20 cellular contexts compared by ENCODE assay signal in the genomic region with DNA sequence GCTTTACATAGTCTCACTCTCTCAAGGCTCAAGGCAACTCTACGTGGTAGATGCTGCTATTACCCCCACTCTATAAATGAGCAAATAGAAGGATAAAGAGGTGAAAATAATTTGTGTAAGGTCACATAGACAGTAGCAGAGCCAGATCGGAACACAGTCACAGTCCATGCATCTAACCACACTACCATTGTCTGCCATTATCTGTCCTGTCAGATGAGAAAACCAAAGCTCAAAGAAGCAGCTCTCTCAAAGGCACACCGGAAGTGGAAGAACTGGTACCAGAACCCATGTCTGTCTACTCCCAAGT.
DNase-seq lines count a peak whose midpoint lies in the region; ATAC-seq and TF ChIP-seq lines count a peak whose summit lies in the region.
"Had no signal": no experiment of that assay in that cellular context is flagged by ENCODE, and none has a peak within 500 bp of the region (broad histone marks: within the 10 kb centered on the region; RNA-seq: fewer than 3 reads in every experiment).

No MANE protein-coding gene starts in this region.

- H3K27me3 ChIP-seq in left lung (no peaks in the 10 kb centered on the region), thyroid gland (no peaks in the 10 kb centered on the region), tibial artery (no peaks in the 10 kb centered on the region)
- H3K27me3 ChIP-seq: suprapubic skin had no signal

- H3K4me1 Mint-ChIP-seq in activated CD8-positive, alpha-beta T cell treated with anti-CD3 and anti-CD28 coated beads, Interleukin-2, amount 10 ng/mL, durations not matched to agents 7 days and 5 days (ENCODE audit: low read depth), result peaks cover 47% of the 10 kb centered on the region
- H3K4me1 Mint-ChIP-seq in activated CD8-positive, alpha-beta T cell treated with anti-CD3 and anti-CD28 coated beads for 36 hours (ENCODE audit: low read depth), result peaks cover 33% of the 10 kb centered on the region

- H3K27me3 Mint-ChIP-seq in activated CD8-positive, alpha-beta T cell treated with anti-CD3 and anti-CD28 coated beads, Interleukin-2, amount 10 ng/mL, durations not matched to agents 7 days and 5 days (ENCODE audit: low read depth), result no peaks in the 10 kb centered on the region
- no peaks in the 10 kb centered on the region for H3K27me3 Mint-ChIP-seq in activated CD8-positive, alpha-beta T cell treated with anti-CD3 and anti-CD28 coated beads for 36 hours
- H3K27me3 Mint-ChIP-seq: CD4-positive, CD25-positive, alpha-beta regulatory T cell; natural killer cell treated with Interleukin-12 subunit alpha and Interleukin-12 subunit beta and Interleukin-15 and Interleukin-18, amount 100 ng/mL, for 72 hours had no signal

- WGBS in thyroid gland, 2 donors, result 51 to 62% methylated on average over 3 of the region's 3 CpGs

- POLR2A ChIA-PET in activated CD8-positive, alpha-beta T cell treated with anti-CD3 and anti-CD28 coated beads, Interleukin-2, amount 10 ng/mL, durations not matched to agents 7 days and 5 days (lab: Charles Lee), result interaction anchor here (1.0 kb wide), 1 partner anchor 171 kb away, joined by 4 read pairs; no protein-coding TSS in a partner anchor
- POLR2A ChIA-PET in activated CD8-positive, alpha-beta T cell treated with anti-CD3 and anti-CD28 coated beads for 36 hours (lab: Charles Lee), result interaction anchor here (1.4 kb wide), 1 partner anchor 147 kb away, joined by 3 read pairs; no protein-coding TSS in a partner anchor

- peak overlapping the region; percentile 44 to 92 for H3K27ac ChIP-seq in left lung
- H3K27ac ChIP-seq in thyroid gland, result peak overlapping the region; percentile 76 to 91 (median 85)
- no peak overlapping the region for H3K27ac ChIP-seq in tibial artery
- H3K27ac ChIP-seq: suprapubic skin had no signal

- H3K4me3 Mint-ChIP-seq in activated CD8-positive, alpha-beta T cell treated with anti-CD3 and anti-CD28 coated beads, Interleukin-2, amount 10 ng/mL, durations not matched to agents 7 days and 5 days, result no peak overlapping the region
- H3K4me3 Mint-ChIP-seq in activated CD8-positive, alpha-beta T cell treated with anti-CD3 and anti-CD28 coated beads for 36 hours, result no peak overlapping the region
- H3K4me3 Mint-ChIP-seq: natural killer cell treated with Interleukin-12 subunit alpha and Interleukin-12 subunit beta and Interleukin-15 and Interleukin-18, amount 100 ng/mL, for 72 hours had no signal

- H3K27ac Mint-ChIP-seq in activated CD8-positive, alpha-beta T cell treated with anti-CD3 and anti-CD28 coated beads, Interleukin-2, amount 10 ng/mL, durations not matched to agents 7 days and 5 days, result peak overlapping the region; percentile 33
- no peak overlapping the region for H3K27ac Mint-ChIP-seq in activated CD8-positive, alpha-beta T cell treated with anti-CD3 and anti-CD28 coated beads for 36 hours
- H3K27ac Mint-ChIP-seq: activated T-cell treated with anti-CD3 and anti-CD28 coated beads, Interleukin-2, amount 50 U/mL, for 72 hours had no signal

- peaks cover 0 to 6% of the 10 kb centered on the region in 2 donors for H3K9me3 ChIP-seq in left lung
- no peaks in the 10 kb centered on the region for H3K9me3 ChIP-seq in thyroid gland
- no peaks in the 10 kb centered on the region for H3K9me3 ChIP-seq in tibial artery
- H3K9me3 ChIP-seq: suprapubic skin had no signal

- H3K36me3 Mint-ChIP-seq in activated CD8-positive, alpha-beta T cell treated with anti-CD3 and anti-CD28 coated beads, Interleukin-2, amount 10 ng/mL, durations not matched to agents 7 days and 5 days (ENCODE audit: low read depth), result no peaks in the 10 kb centered on the region
- H3K36me3 Mint-ChIP-seq in activated CD8-positive, alpha-beta T cell treated with anti-CD3 and anti-CD28 coated beads for 36 hours (ENCODE audit: low read depth), result no peaks in the 10 kb centered on the region
- H3K36me3 Mint-ChIP-seq: CD4-positive, CD25-positive, alpha-beta regulatory T cell; natural killer cell treated with Interleukin-12 subunit alpha and Interleukin-12 subunit beta and Interleukin-15 and Interleukin-18, amount 100 ng/mL, for 72 hours had no signal

- intact Hi-C loops in activated CD8-positive, alpha-beta T cell treated with anti-CD3 and anti-CD28 coated beads for 36 hours (cut with micrococcal nuclease), result no loop called here
- intact Hi-C loops in left lung (cut with DNase I) (no loop called here), thyroid gland (cut with DNase I) (loop anchor here (5.0 kb wide), 1 partner anchor 144 kb away; no protein-coding TSS in a partner anchor), tibial artery (cut with DNase I; ENCODE audit: low total_unique reads) (loop anchor here (5.0 kb wide), 1 partner anchor 134 kb away; a partner anchor contains a TSS)

- CTCF ChIA-PET in activated CD8-positive, alpha-beta T cell treated with anti-CD3 and anti-CD28 coated beads, Interleukin-2, amount 10 ng/mL, durations not matched to agents 7 days and 5 days (lab: Charles Lee), result interaction anchor here (1.0 to 5.1 kb wide), 5 partner anchors 104 to 254 kb away, joined by 4 to 27 read pairs (median 16); no protein-coding TSS in a partner anchor
- CTCF ChIA-PET in activated CD8-positive, alpha-beta T cell treated with anti-CD3 and anti-CD28 coated beads for 36 hours (lab: Charles Lee), result no interaction called here

- H3K36me3 ChIP-seq in left lung, result no peaks in the 10 kb centered on the region
- H3K36me3 ChIP-seq in thyroid gland, result no peaks in the 10 kb centered on the region
- H3K36me3 ChIP-seq in tibial artery, result no peaks in the 10 kb centered on the region
- H3K36me3 ChIP-seq: suprapubic skin had no signal

- H3K4me3 ChIP-seq in left lung, result no peak overlapping the region
- H3K4me3 ChIP-seq in thyroid gland (replicated peaks in 1 of 3), result no peak overlapping the region
- no peak overlapping the region for H3K4me3 ChIP-seq in tibial artery
- H3K4me3 ChIP-seq: suprapubic skin had no signal

- H3K4me1 ChIP-seq in left lung (peaks cover 7 to 28% of the 10 kb centered on the region in 2 donors), thyroid gland (peaks cover 27 to 46% of the 10 kb centered on the region in 2 donors), tibial artery (peaks cover 0 to 26% (median 11%) of the 10 kb centered on the region in 4 donors)

- TF ChIP-seq CTCF in activated CD8-positive, alpha-beta T cell treated with anti-CD3 and anti-CD28 coated beads for 36 hours (IDR thresholded peaks at IDR 0.05), result no peak
- TF ChIP-seq CTCF in left lung (IDR thresholded peaks at IDR 0.05) (no peak), thyroid gland (IDR thresholded peaks at IDR 0.05) (no peak), tibial artery (IDR thresholded peaks at IDR 0.05) (no peak)

- TF ChIP-seq POLR2A in thyroid gland (IDR thresholded peaks at IDR 0.05), result no peak

- ATAC-seq in activated CD8-positive, alpha-beta T cell treated with anti-CD3 and anti-CD28 coated beads, Interleukin-2, amount 10 ng/mL, durations not matched to agents 7 days and 5 days, result no peak
- ATAC-seq in activated CD8-positive, alpha-beta T cell treated with anti-CD3 and anti-CD28 coated beads for 36 hours, result no peak
- peak; percentile 19 for ATAC-seq in HG03342 (IDR thresholded peaks at IDR 0.05; ENCODE audit: unreplicated experiment)
- no peak for ATAC-seq in left lung
- ATAC-seq in GM18907 (IDR thresholded peaks at IDR 0.05; ENCODE audit: unreplicated experiment), result no peak

- peaks cover 7% of the 10 kb centered on the region for H3K9me3 Mint-ChIP-seq in activated CD8-positive, alpha-beta T cell treated with anti-CD3 and anti-CD28 coated beads, Interleukin-2, amount 10 ng/mL, durations not matched to agents 7 days and 5 days (ENCODE audit: insufficient read depth)
- H3K9me3 Mint-ChIP-seq in activated CD8-positive, alpha-beta T cell treated with anti-CD3 and anti-CD28 coated beads for 36 hours, result peaks cover 9% of the 10 kb centered on the region
- H3K9me3 Mint-ChIP-seq: natural killer cell treated with Interleukin-12 subunit alpha and Interleukin-12 subunit beta and Interleukin-15 and Interleukin-18, amount 100 ng/mL, for 72 hours had no signal

- no peak for DNase-seq in activated CD8-positive, alpha-beta T cell treated with anti-CD3 and anti-CD28 coated beads, Interleukin-2, amount 10 ng/mL, durations not matched to agents 7 days and 5 days
- no peak for DNase-seq in activated CD8-positive, alpha-beta T cell treated with anti-CD3 and anti-CD28 coated beads for 36 hours
- DNase-seq in left lung (no peak), thyroid gland (no peak), RPMI8226 (no peak), tibial artery (no peak)
- DNase-seq: activated CD4-positive, alpha-beta T cell treated with anti-CD3 and anti-CD28 coated beads, Interleukin-2, amount 50 U/mL, for 48 hours; CD4-positive, CD25-positive, alpha-beta regulatory T cell; cerebellar nuclear complex; H7; KG1; left ventricle myocardium superior; NCI-H1417; retina; stimulated activated CD4-positive, alpha-beta T cell treated with anti-CD3 and anti-CD28 coated beads, Interleukin-1b, Interleukin-23, amount 100 ng/mL, for 48 hours had no signal

Comparison
In these comparisons a context has a peak if more than half of its experiments do, and no peak if none do; other contexts are left out.
1. H3K27ac ChIP-seq: peak in left lung (2 of 2) and thyroid gland (3 of 3); none in tibial artery (0 of 2).
2. intact Hi-C loops: an anchor here in thyroid gland (5.0 kb wide) and tibial artery (5.0 kb wide); none called in activated CD8-positive, alpha-beta T cell treated with anti-CD3 and anti-CD28 coated beads for 36 hours and left lung.